In genomic region chr4:15544196-15544730, GRCh38 we compare ENCODE assay signal across 25 cellular contexts.
"Had no signal": no experiment of that assay in that cellular context is flagged by ENCODE, and none has a peak within 500 bp of the region (broad histone marks: within the 10 kb centered on the region; RNA-seq: fewer than 3 reads in every experiment).

No MANE protein-coding gene starts in this region.

- H3K4me3 ChIP-seq: adrenal gland, gastrocnemius medialis, heart left ventricle, right lobe of liver, skin epidermis, stomach, suprapubic skin, tibial nerve had no signal

- H3K27ac ChIP-seq: adrenal gland, gastrocnemius medialis, heart left ventricle, right lobe of liver, skin epidermis, stomach, suprapubic skin, tibial nerve had no signal

- DNase-seq: activated CD4-positive, alpha-beta T cell treated with anti-CD3 and anti-CD28 coated beads, Interleukin-2, amount 10 ng/mL, durations not matched to agents 24 days and 14 days; activated CD8-positive, alpha-beta memory T cell treated with anti-CD3 and anti-CD28 coated beads, Interleukin-2, amount 10 ng/mL, durations not matched to agents 7 days and 5 days; activated CD8-positive, alpha-beta T cell treated with anti-CD3 and anti-CD28 coated beads for 36 hours; activated gamma-delta T cell; activated T-cell treated with anti-CD3 and anti-CD28 coated beads for 4 hours; adrenal gland; central memory CD4-positive, alpha-beta T cell; dermis blood vessel endothelial cell; effector memory CD4-positive, alpha-beta T cell; gastrocnemius medialis; heart left ventricle; left ventricle myocardium superior; mammary epithelial cell; nucleus accumbens; right lobe of liver; stomach had no signal

- H3K9me3 ChIP-seq: adrenal gland, gastrocnemius medialis, heart left ventricle, right lobe of liver, stomach, suprapubic skin, tibial nerve had no signal

- H3K9me3 Mint-ChIP-seq: activated CD4-positive, alpha-beta T cell treated with anti-CD3 and anti-CD28 coated beads, Interleukin-2, amount 10 ng/mL, durations not matched to agents 24 days and 14 days; activated CD8-positive, alpha-beta T cell treated with anti-CD3 and anti-CD28 coated beads for 36 hours; activated T-helper 1 cell treated with anti-CD3 and anti-CD28 coated beads, Interleukin-12 subunit alpha, Interleukin-12 subunit beta, Interleukin-2, Interleukin-4 antibody, amounts not matched to agents 30 ng/mL and 10 ng/mL and 1 ng/mL, durations not matched to agents 14 hours and 24 hours and 36 hours; natural killer cell treated with Interleukin-12 subunit alpha and Interleukin-12 subunit beta and Interleukin-15 and Interleukin-18, amount 100 ng/mL, for 72 hours; stimulated activated memory B cell treated with anti-CD40 and anti-IgM and Interleukin-4, amounts not matched to agents 10 μg/mL and 1 μg/mL and 100 μg/mL, for 72 hours had no signal

- H3K27me3 ChIP-seq: adrenal gland, gastrocnemius medialis, heart left ventricle, right lobe of liver, stomach, suprapubic skin, tibial nerve had no signal

- H3K4me3 Mint-ChIP-seq: activated CD4-positive, alpha-beta T cell treated with anti-CD3 and anti-CD28 coated beads, Interleukin-2, amount 10 ng/mL, durations not matched to agents 24 days and 14 days; activated CD8-positive, alpha-beta memory T cell treated with anti-CD3 and anti-CD28 coated beads, Interleukin-2, amount 10 ng/mL, durations not matched to agents 7 days and 5 days; activated CD8-positive, alpha-beta T cell treated with anti-CD3 and anti-CD28 coated beads for 36 hours; activated naive CD8-positive, alpha-beta T cell; activated T-helper 1 cell treated with anti-CD3 and anti-CD28 coated beads, Interleukin-12 subunit alpha, Interleukin-12 subunit beta, Interleukin-2, Interleukin-4 antibody, amounts not matched to agents 30 ng/mL and 10 ng/mL and 1 ng/mL, durations not matched to agents 14 hours and 24 hours and 36 hours; natural killer cell treated with Interleukin-12 subunit alpha and Interleukin-12 subunit beta and Interleukin-15 and Interleukin-18, amount 100 ng/mL, for 72 hours; stimulated activated memory B cell treated with anti-CD40 and anti-IgM and Interleukin-4, amounts not matched to agents 10 μg/mL and 1 μg/mL and 100 μg/mL, for 72 hours had no signal

- H3K4me1 ChIP-seq: gastrocnemius medialis, suprapubic skin, tibial nerve had no signal

- H3K36me3 ChIP-seq: adrenal gland, gastrocnemius medialis, right lobe of liver had no signal

- H3K27ac Mint-ChIP-seq: activated CD4-positive, alpha-beta T cell treated with anti-CD3 and anti-CD28 coated beads, Interleukin-2, amount 10 ng/mL, durations not matched to agents 24 days and 14 days; activated CD8-positive, alpha-beta memory T cell treated with anti-CD3 and anti-CD28 coated beads, Interleukin-2, amount 10 ng/mL, durations not matched to agents 7 days and 5 days; activated CD8-positive, alpha-beta T cell treated with anti-CD3 and anti-CD28 coated beads for 36 hours; activated naive CD8-positive, alpha-beta T cell; activated T-helper 1 cell treated with anti-CD3 and anti-CD28 coated beads, Interleukin-12 subunit alpha, Interleukin-12 subunit beta, Interleukin-2, Interleukin-4 antibody, amounts not matched to agents 30 ng/mL and 10 ng/mL and 1 ng/mL, durations not matched to agents 14 hours and 24 hours and 36 hours; natural killer cell treated with Interleukin-12 subunit alpha and Interleukin-12 subunit beta and Interleukin-15 and Interleukin-18, amount 100 ng/mL, for 72 hours; stimulated activated memory B cell treated with anti-CD40 and anti-IgM and Interleukin-4, amounts not matched to agents 10 μg/mL and 1 μg/mL and 100 μg/mL, for 72 hours had no signal

- ATAC-seq: activated CD4-positive, CD25-positive, alpha-beta regulatory T cell treated with anti-CD3 and anti-CD28 coated beads, Interleukin-2, amount 50 U/mL, for 24 hours; activated CD8-positive, alpha-beta memory T cell treated with anti-CD3 and anti-CD28 coated beads, Interleukin-2, amount 10 ng/mL, durations not matched to agents 7 days and 5 days; activated CD8-positive, alpha-beta T cell treated with anti-CD3 and anti-CD28 coated beads for 36 hours; esophagus mucosa; gastrocnemius medialis; left ventricle myocardium superior; right lobe of liver; stimulated activated memory B cell treated with anti-CD40 and anti-IgM and Interleukin-4, amounts not matched to agents 10 μg/mL and 1 μg/mL and 100 μg/mL, for 72 hours had no signal

- H3K27me3 Mint-ChIP-seq: activated CD4-positive, alpha-beta T cell treated with anti-CD3 and anti-CD28 coated beads, Interleukin-2, amount 10 ng/mL, durations not matched to agents 24 days and 14 days; activated CD8-positive, alpha-beta memory T cell treated with anti-CD3 and anti-CD28 coated beads, Interleukin-2, amount 10 ng/mL, durations not matched to agents 7 days and 5 days; activated CD8-positive, alpha-beta T cell treated with anti-CD3 and anti-CD28 coated beads for 36 hours; activated naive CD8-positive, alpha-beta T cell; natural killer cell treated with Interleukin-12 subunit alpha and Interleukin-12 subunit beta and Interleukin-15 and Interleukin-18, amount 100 ng/mL, for 72 hours; stimulated activated memory B cell treated with anti-CD40 and anti-IgM and Interleukin-4, amounts not matched to agents 10 μg/mL and 1 μg/mL and 100 μg/mL, for 72 hours had no signal

- H3K4me1 Mint-ChIP-seq: stimulated activated memory B cell treated with anti-CD40 and anti-IgM and Interleukin-4, amounts not matched to agents 10 μg/mL and 1 μg/mL and 100 μg/mL, for 72 hours had no signal
